In genomic region chr5:123906698-123907295, GRCh38 we compare ENCODE assay signal across 1 cellular context.
TF ChIP-seq lines count a peak whose summit lies in the region.

No MANE protein-coding gene starts in this region.

TF ChIP-seq in GM12878, 131 proteins besides CTCF, POLR2A, EP300 and RAD21:
- TF ChIP-seq RELA (IDR thresholded peaks at IDR 0.05; ENCODE audit: borderline replicate concordance, partially characterized antibody): no peak
- TF ChIP-seq TCF7 (IDR thresholded peaks at IDR 0.05; ENCODE audit: borderline replicate concordance): no peak
- no peak for TF ChIP-seq SP1 (IDR thresholded peaks at IDR 0.05; ENCODE audit: low read depth, low read length)
- no peak for TF ChIP-seq KAT2A (conservative IDR thresholded peaks at IDR 0.05; ENCODE audit: control insufficient read depth, low read depth, low read length)
- no peak for TF ChIP-seq JUNB (IDR thresholded peaks at IDR 0.05)
- no peak for TF ChIP-seq SUZ12 (IDR thresholded peaks at IDR 0.05; ENCODE audit: unreplicated experiment)
- no peak for TF ChIP-seq ZZZ3 (IDR thresholded peaks at IDR 0.05; ENCODE audit: control insufficient read depth, insufficient read length, low read depth)
- no peak for TF ChIP-seq PAX5 (IDR thresholded peaks at IDR 0.05; ENCODE audit: borderline replicate concordance, low read depth, low read length)
- TF ChIP-seq ZNF687 (IDR thresholded peaks at IDR 0.05): no peak
- no peak for TF ChIP-seq HDAC6 (IDR thresholded peaks at IDR 0.05; ENCODE audit: unreplicated experiment)
- no peak for TF ChIP-seq E2F8 (IDR thresholded peaks at IDR 0.05; ENCODE audit: low read depth, partially characterized antibody)
- TF ChIP-seq MTA3 (IDR thresholded peaks at IDR 0.05; ENCODE audit: borderline replicate concordance, low read length): no peak
- no peak for TF ChIP-seq CBX5 (IDR thresholded peaks at IDR 0.05; ENCODE audit: low read depth)
- TF ChIP-seq RB1 (IDR thresholded peaks at IDR 0.05; ENCODE audit: borderline replicate concordance): no peak
- TF ChIP-seq ZSCAN29 (IDR thresholded peaks at IDR 0.05): no peak
